Comparison of ENCODE assay signal across 10 cellular contexts in the genomic region with DNA sequence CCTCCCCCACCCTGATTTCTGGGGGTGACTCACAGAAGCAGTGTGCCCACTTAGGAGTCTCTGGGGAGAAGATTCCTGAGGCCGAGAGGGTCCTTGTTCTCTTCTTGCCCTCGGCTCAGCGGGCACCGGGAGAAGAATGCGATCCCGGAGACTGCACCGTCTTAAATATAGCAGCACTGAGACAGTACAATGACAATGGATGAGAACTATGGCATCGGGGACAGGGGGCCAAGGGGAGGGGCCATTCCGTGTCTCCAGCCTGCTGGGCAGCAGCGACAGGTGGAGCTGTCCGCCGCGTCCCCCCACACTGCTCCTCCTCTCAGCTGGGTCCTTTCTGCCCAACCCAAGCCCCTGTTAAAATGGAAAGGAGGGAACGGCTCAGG. TPM values are rescaled to one million over a fixed set of nuclear protein-coding genes. Genes with fewer than 3 reads are reported as not detected.
DNase-seq lines count a peak whose midpoint lies in the region; ATAC-seq, FAIRE-seq and TF ChIP-seq lines count a peak whose summit lies in the region.
"Had no signal": no experiment of that assay in that cellular context is flagged by ENCODE, and none has a peak within 500 bp of the region (broad histone marks: within the 10 kb centered on the region; RNA-seq: fewer than 3 reads in every experiment).

A gene (minus strand): TSS at position 138 of the 383 bp plus-strand sequence. CDS start 3,499 bp downstream, outside the sequence.

- peak; percentile 14 for ATAC-seq in left lung
- no peak for ATAC-seq in GM21526 (IDR thresholded peaks at IDR 0.05; ENCODE audit: low FRiP score, unreplicated experiment)
- no peak for ATAC-seq in HG03378 (IDR thresholded peaks at IDR 0.05; ENCODE audit: unreplicated experiment)

- peak within 1 kb of the TSS in 1 of 5 donors; percentile 41 for H3K9ac ChIP-seq in subcutaneous abdominal adipose tissue (ENCODE audit: low read length in 5 of 5)

- peak within 1 kb of the TSS; percentile 4 for H3K4me3 ChIP-seq in bronchial epithelial cell (ENCODE audit: low read depth, low read length)
- H3K4me3 ChIP-seq in left lung = no peak within 1 kb of the TSS
- H3K4me3 ChIP-seq in subcutaneous abdominal adipose tissue (ENCODE audit: low read depth in 1 of 5, low read length in 5 of 5) = peak within 1 kb of the TSS; percentile 4 to 48 (median 38)
- H3K4me3 ChIP-seq: body of pancreas had no signal

- no peaks in the 10 kb centered on the region for H3K36me3 ChIP-seq in bronchial epithelial cell (ENCODE audit: control insufficient read depth, insufficient read depth, low read length)
- H3K36me3 ChIP-seq in left lung = no peaks in the 10 kb centered on the region
- no peaks in the 10 kb centered on the region for H3K36me3 ChIP-seq in subcutaneous abdominal adipose tissue (ENCODE audit: control insufficient read depth in 5 of 5, insufficient read depth in 5 of 5, low read length in 5 of 5)
- H3K36me3 ChIP-seq: thyroid gland had no signal

- H3K4me1 ChIP-seq in left lung = peaks cover 0 to 6% of the 10 kb centered on the region in 2 donors
- peaks cover 2 to 38% (median 30%) of the 10 kb centered on the region in 5 donors for H3K4me1 ChIP-seq in subcutaneous abdominal adipose tissue (ENCODE audit: control insufficient read depth in 5 of 5, insufficient read depth in 5 of 5, low read length in 5 of 5)

- no peak for TF ChIP-seq CTCF in bronchial epithelial cell (IDR thresholded peaks at IDR 0.05; ENCODE audit: insufficient read depth, low read length, severe bottlenecking)
- no peak for TF ChIP-seq CTCF in left lung (IDR thresholded peaks at IDR 0.05)

- H3K27ac ChIP-seq in left lung = no peak within 1 kb of the TSS
- H3K27ac ChIP-seq in subcutaneous abdominal adipose tissue (ENCODE audit: low read depth, low read length) = no peak within 1 kb of the TSS
- H3K27ac ChIP-seq: body of pancreas had no signal

- H3K27me3 ChIP-seq in bronchial epithelial cell (ENCODE audit: control insufficient read depth, insufficient read depth, low read length) (no peaks in the 10 kb centered on the region), left lung (peaks cover 0 to 55% of the 10 kb centered on the region in 2 donors), subcutaneous abdominal adipose tissue (ENCODE audit: control insufficient read depth in 5 of 5, insufficient read depth in 4 of 5, low read length in 5 of 5) (peaks cover 0 to 26% (median 7%) of the 10 kb centered on the region in 5 donors)
- H3K27me3 ChIP-seq: body of pancreas, thyroid gland had no signal

- DNase-seq in NCI-H82 (lab: John Stamatoyannopoulos, UW) (peak; percentile 44), NCI-H82 treated with DMSO at 0.1 percent for 48 hours (lab: John Stamatoyannopoulos, UW; ENCODE audit: unreplicated experiment) (no peak), bronchial epithelial cell (ENCODE audit: low read depth) (no peak), left lung (no peak)
- no peak for DNase-seq in stimulated activated CD4-positive, alpha-beta T cell treated with anti-CD3 and anti-CD28 coated beads, Interleukin-4, amount 100 ng/mL, for 1 hour

- H3K9me3 ChIP-seq in left lung (no peaks in the 10 kb centered on the region), subcutaneous abdominal adipose tissue (ENCODE audit: control insufficient read depth in 5 of 5, low read length in 5 of 5) (no peaks in the 10 kb centered on the region)
- H3K9me3 ChIP-seq: body of pancreas, thyroid gland had no signal

- no peak for FAIRE-seq in bronchial epithelial cell (lab: Jason Lieb, UNC)

- intact Hi-C loops in left lung (cut with DNase I) = no loop called here

RNA-seq across cellular contexts. Expression of the gene that starts here (rescaled TPM):
- under 0.01 and 0.13 TPM in 2 replicates for total RNA-seq in bronchial epithelial cell
- total RNA-seq in left lung = under 1 TPM; 0.44 to 0.52 TPM

Comparison
In these comparisons a context has a peak if more than half of its experiments do, and no peak if none do; other contexts are left out.
1. Peak in ATAC-seq in left lung; RNA of the gene not detected or under 1 TPM.
2. H3K4me3 ChIP-seq: peak in bronchial epithelial cell (single experiment) and subcutaneous abdominal adipose tissue (5 of 5); none in left lung (0 of 2).